10 cellular contexts compared by ENCODE assay signal in the genomic region with DNA sequence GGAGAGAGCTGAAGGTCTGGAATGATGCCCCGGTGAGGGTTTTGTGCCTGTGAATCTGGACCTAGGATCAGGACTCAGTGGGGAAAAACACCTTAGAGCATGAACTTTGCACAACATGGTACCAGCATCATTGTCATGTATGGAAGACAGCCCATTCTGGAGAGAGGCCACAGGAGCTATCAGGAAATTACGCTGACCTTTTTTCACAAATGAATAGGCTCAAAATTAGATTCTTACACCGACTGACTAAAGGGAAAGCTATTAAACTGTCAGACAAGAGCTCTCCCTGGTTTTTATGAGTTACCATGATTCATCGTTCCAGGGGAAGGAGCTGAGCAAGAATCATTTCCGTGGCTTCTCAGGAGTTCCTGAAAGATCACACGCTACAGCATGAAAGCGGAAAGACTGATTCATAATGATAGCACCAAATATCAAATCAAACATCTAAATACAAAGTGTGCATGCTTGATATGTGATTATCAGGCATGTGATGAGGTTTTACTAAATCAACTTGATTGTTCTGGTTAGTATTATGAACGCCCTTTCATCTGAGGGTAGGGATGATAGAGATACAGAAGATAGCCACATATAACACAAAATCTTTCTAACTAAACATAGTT.
DNase-seq lines count a peak whose midpoint lies in the region; ATAC-seq, FAIRE-seq and TF ChIP-seq lines count a peak whose summit lies in the region.
"Had no signal": no experiment of that assay in that cellular context is flagged by ENCODE, and none has a peak within 500 bp of the region (broad histone marks: within the 10 kb centered on the region; RNA-seq: fewer than 3 reads in every experiment).

No MANE protein-coding gene starts in this region.

- H3K4me1 Mint-ChIP-seq in naive thymus-derived CD8-positive, alpha-beta T cell: peaks cover 0 to 13% (median 4%) of the 10 kb centered on the region in 4 donors

- whole genome bisulfite sequencing in pancreas, 2 donors: 47 to 58% methylated on average over 8 of the region's 8 CpGs
- 64 to 68% methylated on average over 8 of the region's 8 CpGs for WGBS in heart right ventricle, 2 donors

- peaks cover 0 to 6% (median 3%) of the 10 kb centered on the region in 3 donors for H3K36me3 Mint-ChIP-seq in naive thymus-derived CD8-positive, alpha-beta T cell

- H3K27me3 Mint-ChIP-seq in naive thymus-derived CD8-positive, alpha-beta T cell: peaks cover 0 to 1% (median 0%) of the 10 kb centered on the region in 5 donors

- intact Hi-C loops in pancreas (cut with DNase I): no loop called here
- intact Hi-C loops in heart right ventricle (cut with DNase I): no loop called here

- H3K36me3 ChIP-seq in pancreas (no peaks in the 10 kb centered on the region), heart right ventricle (no peaks in the 10 kb centered on the region)

- POLR2A ChIA-PET in naive thymus-derived CD8-positive, alpha-beta T cell (lab: Charles Lee): no interaction called here

- peaks cover 0 to 17% (median 0%) of the 10 kb centered on the region in 9 donors for H3K9me3 Mint-ChIP-seq in naive thymus-derived CD8-positive, alpha-beta T cell

- H3K4me1 ChIP-seq in pancreas (no peaks in the 10 kb centered on the region), heart right ventricle (no peaks in the 10 kb centered on the region)

- no peak overlapping the region for H3K27ac Mint-ChIP-seq in naive thymus-derived CD8-positive, alpha-beta T cell

- H3K27me3 ChIP-seq in pancreas (no peaks in the 10 kb centered on the region), heart right ventricle (no peaks in the 10 kb centered on the region)

- H3K4me3 Mint-ChIP-seq in naive thymus-derived CD8-positive, alpha-beta T cell: no peak overlapping the region

- H3K9me3 ChIP-seq in pancreas (no peaks in the 10 kb centered on the region), heart right ventricle (no peaks in the 10 kb centered on the region)

- H3K4me3 ChIP-seq in cardiac fibroblast (replicated peaks in 1 of 2; ENCODE audit: low read depth in 2 of 2, low read length in 2 of 2): no peak overlapping the region
- H3K4me3 ChIP-seq in pancreas: no peak overlapping the region
- no peak overlapping the region for H3K4me3 ChIP-seq in heart right ventricle
- H3K4me3 ChIP-seq: skin epidermis had no signal

- H3K27ac ChIP-seq in pancreas (no peak overlapping the region), heart right ventricle (no peak overlapping the region)

- FAIRE-seq in pancreas (lab: Jason Lieb, UNC): no peak
- FAIRE-seq: TTC549 had no signal

- ATAC-seq in pancreas: peak in 3 of 4 donors; percentile 28 to 63 (median 39)
- no peak for ATAC-seq in naive thymus-derived CD8-positive, alpha-beta T cell
- no peak for ATAC-seq in heart right ventricle
- no peak for ATAC-seq in HG02571 (IDR thresholded peaks at IDR 0.05; ENCODE audit: unreplicated experiment)
- ATAC-seq in HG03175 (IDR thresholded peaks at IDR 0.05; ENCODE audit: unreplicated experiment): no peak

- TF ChIP-seq CTCF in cardiac fibroblast (IDR thresholded peaks at IDR 0.05; ENCODE audit: low read depth, low read length) (no peak), pancreas (IDR thresholded peaks at IDR 0.05) (no peak), heart right ventricle (IDR thresholded peaks at IDR 0.05) (no peak)

- DNase-seq in GM04504 (ENCODE audit: low read depth) (peak; percentile 93), NOMO-1 treated with DMSO at 0.1 percent for 48 hours (lab: John Stamatoyannopoulos, UW; ENCODE audit: unreplicated experiment) (peak; percentile 97), cardiac fibroblast (ENCODE audit: low read depth in 2 of 2) (peak; percentile 74 to 97), pancreas (no peak), heart right ventricle (no peak)
- DNase-seq in naive thymus-derived CD8-positive, alpha-beta T cell: no peak

Comparison
In these comparisons a context has a peak if more than half of its experiments do, and no peak if none do; other contexts are left out.
1. DNase-seq: peak in GM04504 (single experiment), NOMO-1 treated with DMSO at 0.1 percent for 48 hours (single experiment) and cardiac fibroblast (2 of 2); none in pancreas (0 of 6), naive thymus-derived CD8-positive, alpha-beta T cell (0 of 10) and heart right ventricle (0 of 2).
2. ATAC-seq: peak in pancreas (3 of 4); none in naive thymus-derived CD8-positive, alpha-beta T cell (0 of 2), heart right ventricle (0 of 8), HG02571 (single experiment) and HG03175 (single experiment).